Comparison of ENCODE assay signal across 6 cellular contexts in the genomic region with DNA sequence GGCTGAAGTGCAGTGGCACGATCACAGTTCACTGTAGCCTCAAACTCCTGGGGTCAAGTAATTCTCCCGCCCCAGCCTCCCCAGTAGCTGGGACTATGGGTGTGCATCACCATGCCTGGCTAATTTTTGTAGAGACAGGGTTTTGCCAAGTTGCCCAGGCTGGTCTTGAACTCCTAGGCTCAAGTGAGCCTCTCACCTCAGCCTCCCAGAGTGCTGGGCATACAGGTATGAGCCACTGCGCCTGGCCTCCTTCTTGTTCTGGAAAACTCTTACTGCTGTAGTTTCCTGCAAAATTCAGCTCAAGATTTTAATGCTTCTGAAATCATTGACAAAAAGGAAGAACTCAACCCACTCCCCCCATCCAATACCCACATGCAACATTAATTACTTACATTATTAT. TPM values are rescaled to one million over a fixed set of nuclear protein-coding genes. Genes with fewer than 3 reads are reported as not detected.
"Had no signal": no experiment of that assay in that cellular context is flagged by ENCODE, and none has a peak within 500 bp of the region (broad histone marks: within the 10 kb centered on the region; RNA-seq: fewer than 3 reads in every experiment).

No MANE protein-coding gene starts in this region.

- H3K27ac ChIP-seq: HL-60 had no signal

- H3K4me1 Mint-ChIP-seq: GM23338, IgD-negative memory B cell had no signal

- ATAC-seq: GM23338, HepG2 had no signal

- H3K4me3 ChIP-seq: GM23338 had no signal

- H3K9me3 Mint-ChIP-seq: H9 had no signal

- H3K36me3 Mint-ChIP-seq: IgD-negative memory B cell had no signal

- H3K4me3 Mint-ChIP-seq: GM23338, H9, IgD-negative memory B cell had no signal

- DNase-seq: H9, HCEC 1CT had no signal

- H3K27ac Mint-ChIP-seq: GM23338, H9, IgD-negative memory B cell had no signal

RNA-seq across cellular contexts. Expression of gene KCNG1, which starts 21.9 kb away (rescaled TPM):
- total RNA-seq: HepG2 had no signal
- polyA plus RNA-seq: HepG2 had no signal
